8 cellular contexts compared by ENCODE assay signal in genomic region chr19:43594710-43595604, GRCh38. TPM values are rescaled to one million over a fixed set of nuclear protein-coding genes. Genes with fewer than 3 reads are reported as not detected.
DNase-seq lines count a peak whose midpoint lies in the region; ATAC-seq, FAIRE-seq and TF ChIP-seq lines count a peak whose summit lies in the region.

No MANE protein-coding gene starts in this region.

- no peaks in the 10 kb centered on the region for H3K9me3 ChIP-seq in thoracic aorta

- FAIRE-seq in frontal cortex (lab: Jason Lieb, UNC): no peak

- ATAC-seq in thoracic aorta (ENCODE audit: insufficient number of reproducible peaks, low FRiP score, low read depth): no peak

- no peaks in the 10 kb centered on the region for H3K27me3 ChIP-seq in thoracic aorta (replicated peaks; ENCODE audit: insufficient read depth)

- peaks cover 22 to 43% of the 10 kb centered on the region in 2 donors for H3K4me1 ChIP-seq in thoracic aorta (ENCODE audit: control insufficient read depth in 1 of 2, low read depth in 2 of 2)

- DNase-seq in DMS79 (lab: John Stamatoyannopoulos, UW) (peak; percentile 5), HT1080 (ENCODE audit: low read depth) (peak; percentile 47), RKO (ENCODE audit: low spot score) (peak; percentile 83), fibroblast of villous mesenchyme (ENCODE audit: low read depth) (peak; percentile 71), nucleus accumbens (lab: John Stamatoyannopoulos, UW) (peak in 29 of 56 donors; percentile 7 to 53 (median 28)), thoracic aorta (ENCODE audit: low spot score) (no peak), frontal cortex (ENCODE audit: low spot score in 2 of 2) (no peak)
- DNase-seq in activated T-helper 9 cell treated with anti-CD3 and anti-CD28 coated beads, Interleukin-2, amount 50 U/mL, for 16 hours (ENCODE audit: low read depth): peak; percentile 59

- H3K4me3 ChIP-seq in fibroblast of villous mesenchyme (ENCODE audit: low read depth, low read length) (peak overlapping the region; percentile 81), thoracic aorta (peak overlapping the region; percentile 82)

- H3K36me3 ChIP-seq in thoracic aorta: peaks cover 32% of the 10 kb centered on the region

- TF ChIP-seq CTCF in fibroblast of villous mesenchyme (IDR thresholded peaks at IDR 0.05; ENCODE audit: insufficient read depth, low read depth, low read length): peak; percentile 88
- TF ChIP-seq CTCF in thoracic aorta (IDR thresholded peaks at IDR 0.05): peak; percentile 41

- peak overlapping the region; percentile 83 to 97 for H3K27ac ChIP-seq in thoracic aorta

RNA-seq across cellular contexts. Expression of gene IRGQ, which starts 1.0 kb away (rescaled TPM):
- 7.1 and 12.4 TPM in 2 replicates for total RNA-seq in HT1080 (2014; rRNA removed; shearing (Covaris generic))
- 7.8 and 9.6 TPM in 2 replicates for polyA plus RNA-seq in HT1080 (2015; cell fraction: cytosol; rRNA removed)
- polyA plus RNA-seq in HT1080 (2015; cell fraction: nucleus; rRNA removed): 16.3 and 20.3 TPM in 2 replicates
- total RNA-seq in fibroblast of villous mesenchyme (27.7 and 35.4 TPM in 2 replicates), thoracic aorta (10 to 100 TPM; 24.4 to 37.2 TPM), frontal cortex (140 TPM)

RNA-seq across cellular contexts. Expression of gene ZNF576, which starts 1.4 kb away (rescaled TPM):
- total RNA-seq in HT1080 (2014; rRNA removed; shearing (Covaris generic)): 19.4 and 19.9 TPM in 2 replicates
- polyA plus RNA-seq in HT1080 (2015; cell fraction: cytosol; rRNA removed): 10.2 and 15.8 TPM in 2 replicates
- polyA plus RNA-seq in HT1080 (2015; cell fraction: nucleus; rRNA removed): 4.2 and 6.2 TPM in 2 replicates
- 9.0 and 9.9 TPM in 2 replicates for total RNA-seq in fibroblast of villous mesenchyme
- total RNA-seq in thoracic aorta: 10 to 100 TPM in 1 of 2 donors, 1 to 10 TPM in 1; 4.6 to 20.2 TPM
- total RNA-seq in frontal cortex: 5.3 TPM

RNA-seq across cellular contexts. Expression of gene SRRM5, which starts 16.9 kb away (rescaled TPM):
- 0.03 TPM in 1 of 2 replicates, not detected in the other for total RNA-seq in HT1080 (2014; rRNA removed; shearing (Covaris generic))
- polyA plus RNA-seq in HT1080 (2015; cell fraction: cytosol; rRNA removed): 0.08 TPM in 1 of 2 replicates, not detected in the other
- polyA plus RNA-seq in HT1080 (2015; cell fraction: nucleus; rRNA removed): 0.28 TPM in 1 of 2 replicates, not detected in the other
- total RNA-seq in fibroblast of villous mesenchyme (under 0.01 TPM in 2 replicates), thoracic aorta (under 1 TPM in 1 of 2 donors, not detected in 1; 0.56 TPM), frontal cortex (not detected)

RNA-seq across cellular contexts. Expression of gene PINLYP, which starts 19.4 kb away (rescaled TPM):
- 0.58 TPM in 1 of 2 replicates, not detected in the other for total RNA-seq in HT1080 (2014; rRNA removed; shearing (Covaris generic))
- polyA plus RNA-seq in HT1080 (2015; cell fraction: cytosol; rRNA removed): 0.53 and 1.1 TPM in 2 replicates
- polyA plus RNA-seq in HT1080 (2015; cell fraction: nucleus; rRNA removed): 6.7 and 6.8 TPM in 2 replicates
- total RNA-seq in fibroblast of villous mesenchyme (3.5 TPM in 2 replicates), thoracic aorta (10 to 100 TPM in 1 of 2 donors, 1 to 10 TPM in 1; 6.6 to 11.9 TPM), frontal cortex (6.9 TPM)

RNA-seq across cellular contexts. Expression of gene XRCC1, which starts 19.6 kb away (rescaled TPM):
- total RNA-seq in HT1080 (2014; rRNA removed; shearing (Covaris generic)): 24.3 and 32.5 TPM in 2 replicates
- polyA plus RNA-seq in HT1080 (2015; cell fraction: cytosol; rRNA removed): 23.3 and 24.3 TPM in 2 replicates
- polyA plus RNA-seq in HT1080 (2015; cell fraction: nucleus; rRNA removed): 38.6 and 41.6 TPM in 2 replicates
- 22.9 and 28.9 TPM in 2 replicates for total RNA-seq in fibroblast of villous mesenchyme
- total RNA-seq in thoracic aorta: 10 to 100 TPM; 24.3 to 30.2 TPM
- total RNA-seq in frontal cortex: 13.9 TPM

Comparison
In these comparisons a context has a peak if more than half of its experiments do, and no peak if none do; other contexts are left out.
1. DNase-seq: peak in DMS79 (single experiment), HT1080 (single experiment), RKO (single experiment), activated T-helper 9 cell treated with anti-CD3 and anti-CD28 coated beads, Interleukin-2, amount 50 U/mL, for 16 hours (single experiment), fibroblast of villous mesenchyme (single experiment) and nucleus accumbens (29 of 56); none in thoracic aorta (single experiment) and frontal cortex (0 of 2).